In genomic region chr20:34876161-34877001, GRCh38 we compare ENCODE assay signal across 8 cellular contexts. TPM values are rescaled to one million over a fixed set of nuclear protein-coding genes. Genes with fewer than 3 reads are reported as not detected.
DNase-seq lines count a peak whose midpoint lies in the region; ATAC-seq lines count a peak whose summit lies in the region.

A gene with protein sequence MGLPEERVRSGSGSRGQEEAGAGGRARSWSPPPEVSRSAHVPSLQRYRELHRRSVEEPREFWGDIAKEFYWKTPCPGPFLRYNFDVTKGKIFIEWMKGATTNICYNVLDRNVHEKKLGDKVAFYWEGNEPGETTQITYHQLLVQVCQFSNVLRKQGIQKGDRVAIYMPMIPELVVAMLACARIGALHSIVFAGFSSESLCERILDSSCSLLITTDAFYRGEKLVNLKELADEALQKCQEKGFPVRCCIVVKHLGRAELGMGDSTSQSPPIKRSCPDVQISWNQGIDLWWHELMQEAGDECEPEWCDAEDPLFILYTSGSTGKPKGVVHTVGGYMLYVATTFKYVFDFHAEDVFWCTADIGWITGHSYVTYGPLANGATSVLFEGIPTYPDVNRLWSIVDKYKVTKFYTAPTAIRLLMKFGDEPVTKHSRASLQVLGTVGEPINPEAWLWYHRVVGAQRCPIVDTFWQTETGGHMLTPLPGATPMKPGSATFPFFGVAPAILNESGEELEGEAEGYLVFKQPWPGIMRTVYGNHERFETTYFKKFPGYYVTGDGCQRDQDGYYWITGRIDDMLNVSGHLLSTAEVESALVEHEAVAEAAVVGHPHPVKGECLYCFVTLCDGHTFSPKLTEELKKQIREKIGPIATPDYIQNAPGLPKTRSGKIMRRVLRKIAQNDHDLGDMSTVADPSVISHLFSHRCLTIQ (plus strand): TSS chr20:34876612. CDS start chr20:34876646, 34 bp downstream.

- ATAC-seq in HG03457 (IDR thresholded peaks at IDR 0.05; ENCODE audit: unreplicated experiment): peak; percentile 36
- peak; percentile 81 for ATAC-seq in left lobe of liver

- DNase-seq in AG20443 (ENCODE audit: low spot score): peak; percentile 96
- peak; percentile 68 for DNase-seq in GM19238 (ENCODE audit: insufficient read length, low spot score)
- peak; percentile 95 for DNase-seq in NCI-H526 treated with DMSO at 0.1 percent for 48 hours (lab: John Stamatoyannopoulos, UW)
- DNase-seq in activated CD4-positive, alpha-beta T cell treated with anti-CD3 and anti-CD28 coated beads, Interleukin-2, amount 50 U/mL, for 1 hour: peak; percentile 96
- DNase-seq in dedifferentiated amniotic fluid mesenchymal stem cell (ENCODE audit: extremely low spot score): peak; percentile 96
- DNase-seq in left lobe of liver (ENCODE audit: low spot score): peak; percentile 100
- peak; percentile 97 to 98 for DNase-seq in stimulated activated CD4-positive, alpha-beta T cell treated with anti-CD3 and anti-CD28 coated beads, Interleukin-2, amount 100 ng/mL, for 24 hours

RNA-seq across cellular contexts. Expression of the gene that starts here (rescaled TPM):
- total RNA-seq in left lobe of liver: 42.7 TPM

Comparison
In these comparisons a context has a peak if more than half of its experiments do, and no peak if none do; other contexts are left out.
1. Peak in every context shown above with its lines: DNase-seq and ATAC-seq.